Comparison of ENCODE assay signal across 24 cellular contexts in the genomic region with DNA sequence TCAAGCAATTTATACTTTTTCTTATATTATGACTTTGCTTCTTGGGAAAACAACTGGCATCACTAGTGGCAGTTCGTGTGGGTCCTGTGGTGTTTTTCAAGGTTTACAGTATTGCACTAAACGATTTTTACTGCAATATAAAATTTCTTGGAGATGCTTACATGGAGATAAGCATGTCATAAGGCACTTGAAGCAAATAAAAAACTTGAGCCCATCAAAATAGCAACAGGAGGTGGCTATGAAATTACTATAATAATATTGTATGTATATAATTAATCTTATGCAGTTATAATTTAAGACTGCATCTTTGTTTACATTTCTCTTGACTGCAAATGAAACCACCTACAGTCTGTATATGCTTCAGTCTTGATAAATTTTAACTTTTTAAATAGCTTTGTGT.
"Had no signal": no experiment of that assay in that cellular context is flagged by ENCODE, and none has a peak within 500 bp of the region (broad histone marks: within the 10 kb centered on the region; RNA-seq: fewer than 3 reads in every experiment).

No MANE protein-coding gene starts in this region.

- DNase-seq: immature natural killer cell; kidney; left colon; left lung; lower lobe of right lung; mammary epithelial cell; mesenchymal stem cell; naive thymus-derived CD8-positive, alpha-beta T cell; nucleus accumbens; pancreas; posterior cingulate gyrus; retina; right cardiac atrium; stimulated activated CD4-positive, alpha-beta T cell treated with anti-CD3 and anti-CD28 coated beads, Interleukin-12 subunit alpha, Interleukin-12 subunit beta, amount 100 ng/mL, for 4 hours; stimulated activated CD4-positive, alpha-beta T cell treated with anti-CD3 and anti-CD28 coated beads, Interleukin-15, amount 100 ng/mL, for 24 hours; stimulated activated CD4-positive, alpha-beta T cell treated with anti-CD3 and anti-CD28 coated beads, Interleukin-2, amount 100 ng/mL, for 24 hours; stimulated activated CD4-positive, alpha-beta T cell treated with anti-CD3 and anti-CD28 coated beads, Interleukin-4, amount 100 ng/mL, for 1 hour; stimulated activated naive B cell treated with anti-CD40 and anti-IgM and Interleukin-4, amounts not matched to agents 10 μg/mL and 1 μg/mL and 100 μg/mL, for 72 hours; stimulated activated naive CD8-positive, alpha-beta T cell treated with anti-CD3 and anti-CD28 coated beads, Interleukin-15, Interleukin-2, amounts not matched to agents 100 U/mL and 50 U/mL, for 24 hours; stomach; testis; thyroid gland; transverse colon; upper lobe of left lung had no signal

- FAIRE-seq: kidney, pancreas had no signal
